ENCODE assay signal across 14 cellular contexts in genomic region chr7:136857573-136857972, GRCh38. TPM values are rescaled to one million over a fixed set of nuclear protein-coding genes. Genes with fewer than 3 reads are reported as not detected.
A peak's percentile ranks its signal among the peaks of the same experiment; 100 is the strongest.
DNase-seq lines count a peak whose midpoint lies in the region; ATAC-seq and TF ChIP-seq lines count a peak whose summit lies in the region.
"Had no signal": no experiment of that assay in that cellular context is flagged by ENCODE, and none has a peak within 500 bp of the region (broad histone marks: within the 10 kb centered on the region; RNA-seq: fewer than 3 reads in every experiment).

No MANE protein-coding gene starts in this region.

- POLR2A ChIA-PET in WTC11 (lab: Charles Lee), result no interaction called here

- H3K9me3 Mint-ChIP-seq in WTC11, result peaks cover 6% of the 10 kb centered on the region
- H3K9me3 Mint-ChIP-seq in type B pancreatic cell, result no peaks in the 10 kb centered on the region
- peaks cover 4% of the 10 kb centered on the region for H3K9me3 Mint-ChIP-seq in activated naive CD4-positive, alpha-beta T cell treated with anti-CD3 and anti-CD28 coated beads, Interleukin-2, amount 10 ng/mL, durations not matched to agents 7 days and 5 days

- peaks cover 2% of the 10 kb centered on the region; the same call in 1 of the 2 replicates for H3K27me3 Mint-ChIP-seq in WTC11 (ENCODE audit: low read depth)
- peaks cover 13% of the 10 kb centered on the region for H3K27me3 Mint-ChIP-seq in type B pancreatic cell
- H3K27me3 Mint-ChIP-seq in activated naive CD4-positive, alpha-beta T cell treated with anti-CD3 and anti-CD28 coated beads, Interleukin-2, amount 10 ng/mL, durations not matched to agents 7 days and 5 days, result no peaks in the 10 kb centered on the region
- H3K27me3 Mint-ChIP-seq: activated CD8-positive, alpha-beta memory T cell treated with anti-CD3 and anti-CD28 coated beads, Interleukin-2, amount 10 ng/mL, durations not matched to agents 7 days and 5 days; CD8-positive, alpha-beta memory T cell had no signal

- ATAC-seq in WTC11, result peak; percentile 44; the same call in 1 of the 2 replicates
- ATAC-seq in GM18520 (IDR thresholded peaks at IDR 0.05; ENCODE audit: unreplicated experiment), result no peak
- ATAC-seq: activated CD8-positive, alpha-beta memory T cell treated with anti-CD3 and anti-CD28 coated beads, Interleukin-2, amount 10 ng/mL, durations not matched to agents 7 days and 5 days; mucosa of descending colon had no signal

- H3K4me1 Mint-ChIP-seq in WTC11, result peaks cover 25% of the 10 kb centered on the region
- H3K4me1 Mint-ChIP-seq in type B pancreatic cell (ENCODE audit: unreplicated experiment), result no peaks in the 10 kb centered on the region
- no peaks in the 10 kb centered on the region for H3K4me1 Mint-ChIP-seq in activated naive CD4-positive, alpha-beta T cell treated with anti-CD3 and anti-CD28 coated beads, Interleukin-2, amount 10 ng/mL, durations not matched to agents 7 days and 5 days
- H3K4me1 Mint-ChIP-seq: activated CD8-positive, alpha-beta memory T cell treated with anti-CD3 and anti-CD28 coated beads, Interleukin-2, amount 10 ng/mL, durations not matched to agents 7 days and 5 days; CD8-positive, alpha-beta memory T cell had no signal

- DNase-seq in EH (ENCODE audit: low read depth) (peak; percentile 61), LNCaP clone FGC (ENCODE audit: low read depth) (peak; percentile 15), WTC11 (ENCODE audit: low spot score) (no peak), iPS-NIHi7 (ENCODE audit: extremely low spot score) (peak; percentile 40), type B pancreatic cell (ENCODE audit: extremely low spot score, unreplicated experiment) (no peak), NCI-H1417 (lab: John Stamatoyannopoulos, UW) (no peak)
- no peak for DNase-seq in activated naive CD4-positive, alpha-beta T cell treated with anti-CD3 and anti-CD28 coated beads, Interleukin-2, amount 10 ng/mL, durations not matched to agents 7 days and 5 days
- DNase-seq: activated CD8-positive, alpha-beta memory T cell treated with anti-CD3 and anti-CD28 coated beads, Interleukin-2, amount 10 ng/mL, durations not matched to agents 7 days and 5 days; adrenal gland; CD8-positive, alpha-beta memory T cell; mucosa of descending colon; T-helper 9 cell had no signal

- TF ChIP-seq CTCF in LNCaP clone FGC (IDR thresholded peaks at IDR 0.05; ENCODE audit: control insufficient read depth, extremely low read depth, insufficient read depth) (no peak), WTC11 (IDR thresholded peaks at IDR 0.05) (no peak), type B pancreatic cell (conservative IDR thresholded peaks at IDR 0.05) (no peak)

- H3K4me3 ChIP-seq in LNCaP clone FGC (ENCODE audit: low read depth, low read length), result no peak overlapping the region
- H3K4me3 ChIP-seq: adrenal gland, mucosa of descending colon had no signal

- CTCF ChIA-PET in WTC11 (lab: Charles Lee), result no interaction called here
- CTCF ChIA-PET in activated naive CD4-positive, alpha-beta T cell treated with anti-CD3 and anti-CD28 coated beads, Interleukin-2, amount 10 ng/mL, durations not matched to agents 7 days and 5 days (lab: Charles Lee), result no interaction called here

- H3K4me3 Mint-ChIP-seq in WTC11 (no peak overlapping the region), type B pancreatic cell (no peak overlapping the region)
- H3K4me3 Mint-ChIP-seq in activated naive CD4-positive, alpha-beta T cell treated with anti-CD3 and anti-CD28 coated beads, Interleukin-2, amount 10 ng/mL, durations not matched to agents 7 days and 5 days, result no peak overlapping the region
- H3K4me3 Mint-ChIP-seq: activated CD8-positive, alpha-beta memory T cell treated with anti-CD3 and anti-CD28 coated beads, Interleukin-2, amount 10 ng/mL, durations not matched to agents 7 days and 5 days; CD8-positive, alpha-beta memory T cell had no signal

- H3K27ac Mint-ChIP-seq in WTC11, result no peak overlapping the region
- no peak overlapping the region for H3K27ac Mint-ChIP-seq in type B pancreatic cell
- H3K27ac Mint-ChIP-seq in activated naive CD4-positive, alpha-beta T cell treated with anti-CD3 and anti-CD28 coated beads, Interleukin-2, amount 10 ng/mL, durations not matched to agents 7 days and 5 days, result no peak overlapping the region
- H3K27ac Mint-ChIP-seq: activated CD8-positive, alpha-beta memory T cell treated with anti-CD3 and anti-CD28 coated beads, Interleukin-2, amount 10 ng/mL, durations not matched to agents 7 days and 5 days; CD8-positive, alpha-beta memory T cell had no signal

- H3K36me3 Mint-ChIP-seq in WTC11 (no peaks in the 10 kb centered on the region), type B pancreatic cell (no peaks in the 10 kb centered on the region)
- no peaks in the 10 kb centered on the region for H3K36me3 Mint-ChIP-seq in activated naive CD4-positive, alpha-beta T cell treated with anti-CD3 and anti-CD28 coated beads, Interleukin-2, amount 10 ng/mL, durations not matched to agents 7 days and 5 days
- H3K36me3 Mint-ChIP-seq: activated CD8-positive, alpha-beta memory T cell treated with anti-CD3 and anti-CD28 coated beads, Interleukin-2, amount 10 ng/mL, durations not matched to agents 7 days and 5 days; CD8-positive, alpha-beta memory T cell had no signal

TF ChIP-seq in WTC11, 78 proteins besides CTCF, POLR2A, EP300 and RAD21 (continues in another document):
- TF ChIP-seq ARID4B (CRISPR knock-in tag; IDR thresholded peaks at IDR 0.05; ENCODE audit: borderline replicate concordance) (0 out of 2 replicates have a peak, but pooled peaks have one; percentile 48), JUN (CRISPR knock-in tag; IDR thresholded peaks at IDR 0.05) (peak; percentile 85; the same call in 1 of the 2 replicates), STAT6 (CRISPR knock-in tag; conservative IDR thresholded peaks at IDR 0.05; ENCODE audit: low read depth) (no peak), ATF3 (CRISPR knock-in tag; conservative IDR thresholded peaks at IDR 0.05) (no peak), SMAD4 (CRISPR knock-in tag; IDR thresholded peaks at IDR 0.05) (0 out of 2 replicates have a peak, but pooled peaks have one; percentile 60), SMAD3 (CRISPR knock-in tag; IDR thresholded peaks at IDR 0.05; ENCODE audit: borderline replicate concordance) (0 out of 2 replicates have a peak, but pooled peaks have one; percentile 66), CREB1 (CRISPR knock-in tag; IDR thresholded peaks at IDR 0.05) (no peak), ZNF396 (CRISPR knock-in tag; IDR thresholded peaks at IDR 0.05; ENCODE audit: borderline replicate concordance) (0 out of 2 replicates have a peak, but pooled peaks have one; percentile 65), TEAD4 (CRISPR knock-in tag; IDR thresholded peaks at IDR 0.05) (peak; percentile 89)

RNA-seq across cellular contexts. Expression of gene CHRM2, which starts 10.9 kb away (rescaled TPM):
- total RNA-seq in WTC11 (2021) (0.05 to 0.76 TPM (median 0.15 TPM) in 3 replicates), type B pancreatic cell (ENCODE audit: low replicate concordance) (11.4 and 12.2 TPM in 2 replicates)
- total RNA-seq: activated CD8-positive, alpha-beta memory T cell treated with anti-CD3 and anti-CD28 coated beads, Interleukin-2, amount 10 ng/mL, durations not matched to agents 7 days and 5 days; CD8-positive, alpha-beta memory T cell; subcutaneous adipose tissue had no signal

Comparison
In these comparisons a context has a peak if more than half of its experiments do, and no peak if none do; other contexts are left out.
1. DNase-seq: peak in EH (single experiment), LNCaP clone FGC (single experiment) and iPS-NIHi7 (single experiment); none in WTC11 (single experiment), type B pancreatic cell (single experiment), activated naive CD4-positive, alpha-beta T cell treated with anti-CD3 and anti-CD28 coated beads, Interleukin-2, amount 10 ng/mL, durations not matched to agents 7 days and 5 days (single experiment) and NCI-H1417 (0 of 3).